20 cellular contexts compared by ENCODE assay signal in genomic region chr4:4945021-4945420, GRCh38.
DNase-seq lines count a peak whose midpoint lies in the region; ATAC-seq and TF ChIP-seq lines count a peak whose summit lies in the region.
"Had no signal": no experiment of that assay in that cellular context is flagged by ENCODE, and none has a peak within 500 bp of the region (broad histone marks: within the 10 kb centered on the region; RNA-seq: fewer than 3 reads in every experiment).

No MANE protein-coding gene starts in this region.

- H3K4me3 Mint-ChIP-seq in natural killer cell: no peak overlapping the region
- no peak overlapping the region for H3K4me3 Mint-ChIP-seq in natural killer cell treated with Interleukin-12 subunit alpha and Interleukin-12 subunit beta and Interleukin-15 and Interleukin-18, amount 100 ng/mL, for 72 hours
- H3K4me3 Mint-ChIP-seq in T-helper 17 cell: no peak overlapping the region
- H3K4me3 Mint-ChIP-seq in naive B cell: peak overlapping the region in 4 of 8 donors; percentile 13 to 85 (median 42)
- H3K4me3 Mint-ChIP-seq: CD14-positive monocyte, GM23338 had no signal

- DNase-seq in natural killer cell: no peak
- no peak for DNase-seq in natural killer cell treated with Interleukin-12 subunit alpha and Interleukin-12 subunit beta and Interleukin-15 and Interleukin-18, amount 100 ng/mL, for 72 hours (ENCODE audit: low spot score)
- DNase-seq in T-helper 17 cell: no peak
- DNase-seq in naive B cell: no peak
- no peak for DNase-seq in UCSD-AML1 (lab: John Stamatoyannopoulos, UW; ENCODE audit: unreplicated experiment)
- no peak for DNase-seq in amygdala (lab: John Stamatoyannopoulos, UW)
- no peak for DNase-seq in medulla oblongata (ENCODE audit: extremely low spot score)
- DNase-seq: 8988T, COR-L47, DND-41, Kasumi-1, NCI-H1694, NCI-H2081, NCI-H2171 treated with DMSO at 0.1 percent for 48 hours, NCI-H446 treated with DMSO at 0.1 percent for 48 hours, NCI-H526 treated with DMSO at 0.1 percent for 48 hours, SHP77 treated with DMSO at 0.1 percent for 48 hours had no signal

- H3K27ac Mint-ChIP-seq in natural killer cell (peak overlapping the region; percentile 95 to 97), T-helper 17 cell (peak overlapping the region; percentile 86), naive B cell (peak overlapping the region; percentile 52 to 97 (median 96))
- H3K27ac Mint-ChIP-seq in natural killer cell treated with Interleukin-12 subunit alpha and Interleukin-12 subunit beta and Interleukin-15 and Interleukin-18, amount 100 ng/mL, for 72 hours: no peak overlapping the region
- H3K27ac Mint-ChIP-seq: CD14-positive monocyte, GM23338 had no signal

- H3K36me3 Mint-ChIP-seq in natural killer cell (no peaks in the 10 kb centered on the region), T-helper 17 cell (ENCODE audit: low read depth) (no peaks in the 10 kb centered on the region), naive B cell (peaks cover 0 to 5% of the 10 kb centered on the region in 2 donors)
- H3K36me3 Mint-ChIP-seq in natural killer cell treated with Interleukin-12 subunit alpha and Interleukin-12 subunit beta and Interleukin-15 and Interleukin-18, amount 100 ng/mL, for 72 hours: no peaks in the 10 kb centered on the region
- H3K36me3 Mint-ChIP-seq: CD14-positive monocyte had no signal

- H3K27me3 Mint-ChIP-seq in natural killer cell (ENCODE audit: low read depth in 2 of 2) (no peaks in the 10 kb centered on the region), T-helper 17 cell (peaks cover 5% of the 10 kb centered on the region), naive B cell (no peaks in the 10 kb centered on the region)
- H3K27me3 Mint-ChIP-seq in natural killer cell treated with Interleukin-12 subunit alpha and Interleukin-12 subunit beta and Interleukin-15 and Interleukin-18, amount 100 ng/mL, for 72 hours: no peaks in the 10 kb centered on the region

- H3K4me1 Mint-ChIP-seq in natural killer cell (peaks cover 39 to 40% of the 10 kb centered on the region in 2 donors), T-helper 17 cell (no peaks in the 10 kb centered on the region), naive B cell (peaks cover 37 to 71% (median 40%) of the 10 kb centered on the region in 3 donors)
- peaks cover 22 to 23% of the 10 kb centered on the region in 2 donors for H3K4me1 Mint-ChIP-seq in natural killer cell treated with Interleukin-12 subunit alpha and Interleukin-12 subunit beta and Interleukin-15 and Interleukin-18, amount 100 ng/mL, for 72 hours (ENCODE audit: low read depth in 2 of 2)
- H3K4me1 Mint-ChIP-seq: GM23338 had no signal

- no peak for ATAC-seq in natural killer cell
- no peak for ATAC-seq in natural killer cell treated with Interleukin-12 subunit alpha and Interleukin-12 subunit beta and Interleukin-15 and Interleukin-18, amount 100 ng/mL, for 72 hours
- ATAC-seq in T-helper 17 cell: no peak
- ATAC-seq in naive B cell (ENCODE audit: low read depth in 2 of 2): no peak
- ATAC-seq: GM23338 had no signal

- no peaks in the 10 kb centered on the region for H3K9me3 ChIP-seq in T-helper 17 cell (ENCODE audit: control insufficient read depth, low read length, poor library complexity, severe bottlenecking)
- H3K9me3 ChIP-seq: HAP-1 had no signal

- H3K9me3 Mint-ChIP-seq in natural killer cell: no peaks in the 10 kb centered on the region
- H3K9me3 Mint-ChIP-seq in natural killer cell treated with Interleukin-12 subunit alpha and Interleukin-12 subunit beta and Interleukin-15 and Interleukin-18, amount 100 ng/mL, for 72 hours: no peaks in the 10 kb centered on the region
- H3K9me3 Mint-ChIP-seq in naive B cell: peaks cover 4 to 15% (median 9%) of the 10 kb centered on the region in 7 donors

- intact Hi-C loops in natural killer cell (cut with micrococcal nuclease): no loop called here

- TF ChIP-seq CTCF in natural killer cell (IDR thresholded peaks at IDR 0.05): no peak

Comparison
In these comparisons a context has a peak if more than half of its experiments do, and no peak if none do; other contexts are left out.
1. H3K27ac Mint-ChIP-seq: peak in natural killer cell (2 of 2), T-helper 17 cell (single experiment) and naive B cell (6 of 6); none in natural killer cell treated with Interleukin-12 subunit alpha and Interleukin-12 subunit beta and Interleukin-15 and Interleukin-18, amount 100 ng/mL, for 72 hours (0 of 2).